In the genomic region with DNA sequence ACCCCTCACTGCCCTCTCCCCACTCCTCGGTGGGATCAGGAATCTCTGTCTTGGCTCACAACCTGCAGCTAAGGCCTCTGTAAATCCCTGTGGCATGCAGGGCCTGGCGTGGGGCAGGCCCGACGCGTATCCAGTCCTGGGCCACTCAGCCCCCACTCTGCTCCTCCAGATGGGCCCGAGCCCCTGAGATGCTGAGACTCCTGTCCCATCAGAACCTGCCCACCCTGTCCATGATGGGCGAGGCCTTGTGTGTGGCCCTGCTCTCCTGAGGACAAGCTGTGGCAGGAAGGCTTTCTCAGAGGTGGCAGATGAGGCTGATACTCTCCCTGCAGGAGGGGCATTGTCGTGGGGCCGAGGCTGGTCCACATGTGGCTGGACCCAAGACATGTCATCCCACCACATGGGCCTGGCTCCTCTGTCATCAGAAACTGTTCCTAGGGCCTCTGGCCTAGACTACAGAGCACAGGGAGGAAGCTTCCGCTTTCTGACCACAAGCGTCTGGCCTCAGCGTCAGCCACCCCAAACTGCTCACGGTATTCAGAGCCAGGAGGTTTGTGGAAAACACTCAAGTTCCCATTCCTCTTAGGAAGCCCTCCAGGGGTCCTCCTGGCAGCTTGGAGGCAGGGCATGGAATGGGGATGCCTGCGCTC, we compare ENCODE assay signal across 1 cellular context.
TF ChIP-seq lines count a peak whose summit lies in the region.

No MANE protein-coding gene starts in this region.

TF ChIP-seq in HepG2, 621 proteins besides CTCF, POLR2A, EP300 and RAD21 (continued from another document):
- TF ChIP-seq, protein P1, sequence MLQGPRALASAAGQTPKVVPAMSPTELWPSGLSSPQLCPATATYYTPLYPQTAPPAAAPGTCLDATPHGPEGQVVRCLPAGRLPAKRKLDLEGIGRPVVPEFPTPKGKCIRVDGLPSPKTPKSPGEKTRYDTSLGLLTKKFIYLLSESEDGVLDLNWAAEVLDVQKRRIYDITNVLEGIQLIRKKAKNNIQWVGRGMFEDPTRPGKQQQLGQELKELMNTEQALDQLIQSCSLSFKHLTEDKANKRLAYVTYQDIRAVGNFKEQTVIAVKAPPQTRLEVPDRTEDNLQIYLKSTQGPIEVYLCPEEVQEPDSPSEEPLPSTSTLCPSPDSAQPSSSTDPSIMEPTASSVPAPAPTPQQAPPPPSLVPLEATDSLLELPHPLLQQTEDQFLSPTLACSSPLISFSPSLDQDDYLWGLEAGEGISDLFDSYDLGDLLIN (CRISPR knock-in tag; IDR thresholded peaks at IDR 0.05; ENCODE audit: borderline replicate concordance): no peak
- TF ChIP-seq KDM6A (CRISPR knock-in tag; IDR thresholded peaks at IDR 0.05; ENCODE audit: low read depth): no peak
- TF ChIP-seq MBNL3 (CRISPR knock-in tag; conservative IDR thresholded peaks at IDR 0.05): no peak
- TF ChIP-seq ISL2 (CRISPR knock-in tag; IDR thresholded peaks at IDR 0.05): no peak
- TF ChIP-seq ZNF496 (CRISPR knock-in tag; IDR thresholded peaks at IDR 0.05; ENCODE audit: insufficient replicate concordance): no peak
- TF ChIP-seq, protein P2, sequence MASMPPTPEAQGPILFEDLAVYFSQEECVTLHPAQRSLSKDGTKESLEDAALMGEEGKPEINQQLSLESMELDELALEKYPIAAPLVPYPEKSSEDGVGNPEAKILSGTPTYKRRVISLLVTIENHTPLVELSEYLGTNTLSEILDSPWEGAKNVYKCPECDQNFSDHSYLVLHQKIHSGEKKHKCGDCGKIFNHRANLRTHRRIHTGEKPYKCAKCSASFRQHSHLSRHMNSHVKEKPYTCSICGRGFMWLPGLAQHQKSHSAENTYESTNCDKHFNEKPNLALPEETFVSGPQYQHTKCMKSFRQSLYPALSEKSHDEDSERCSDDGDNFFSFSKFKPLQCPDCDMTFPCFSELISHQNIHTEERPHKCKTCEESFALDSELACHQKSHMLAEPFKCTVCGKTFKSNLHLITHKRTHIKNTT (CRISPR knock-in tag; IDR thresholded peaks at IDR 0.05): no peak
- TF ChIP-seq TAF15 (IDR thresholded peaks at IDR 0.05; ENCODE audit: low read depth, low read length, poor library complexity, severe bottlenecking): no peak
- no peak for TF ChIP-seq ZBTB38 (CRISPR knock-in tag; IDR thresholded peaks at IDR 0.05)
- TF ChIP-seq ZNF337 (CRISPR knock-in tag; IDR thresholded peaks at IDR 0.05; ENCODE audit: borderline replicate concordance, low read depth): no peak
- no peak for TF ChIP-seq MAZ (IDR thresholded peaks at IDR 0.05; ENCODE audit: borderline replicate concordance, low read depth, low read length)
- TF ChIP-seq MAZ (CRISPR knock-in tag; IDR thresholded peaks at IDR 0.05; ENCODE audit: low read depth): no peak
- TF ChIP-seq, protein P3, sequence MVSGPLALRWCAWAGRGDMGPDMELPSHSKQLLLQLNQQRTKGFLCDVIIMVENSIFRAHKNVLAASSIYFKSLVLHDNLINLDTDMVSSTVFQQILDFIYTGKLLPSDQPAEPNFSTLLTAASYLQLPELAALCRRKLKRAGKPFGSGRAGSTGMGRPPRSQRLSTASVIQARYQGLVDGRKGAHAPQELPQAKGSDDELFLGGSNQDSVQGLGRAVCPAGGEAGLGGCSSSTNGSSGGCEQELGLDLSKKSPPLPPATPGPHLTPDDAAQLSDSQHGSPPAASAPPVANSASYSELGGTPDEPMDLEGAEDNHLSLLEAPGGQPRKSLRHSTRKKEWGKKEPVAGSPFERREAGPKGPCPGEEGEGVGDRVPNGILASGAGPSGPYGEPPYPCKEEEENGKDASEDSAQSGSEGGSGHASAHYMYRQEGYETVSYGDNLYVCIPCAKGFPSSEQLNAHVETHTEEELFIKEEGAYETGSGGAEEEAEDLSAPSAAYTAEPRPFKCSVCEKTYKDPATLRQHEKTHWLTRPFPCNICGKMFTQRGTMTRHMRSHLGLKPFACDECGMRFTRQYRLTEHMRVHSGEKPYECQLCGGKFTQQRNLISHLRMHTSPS (CRISPR knock-in tag; IDR thresholded peaks at IDR 0.05; ENCODE audit: low read depth): no peak
- TF ChIP-seq PCBP2 (optimal IDR thresholded peaks at IDR 0.05; ENCODE audit: low read depth, low read length, poor library complexity, severe bottlenecking): no peak
- no peak for TF ChIP-seq RBFOX2 (IDR thresholded peaks at IDR 0.05; ENCODE audit: low read depth, low read length)
- TF ChIP-seq ZNF790 (CRISPR knock-in tag; IDR thresholded peaks at IDR 0.05; ENCODE audit: borderline replicate concordance): no peak
- no peak for TF ChIP-seq SMARCC2 (IDR thresholded peaks at IDR 0.05)
- TF ChIP-seq, protein P4, sequence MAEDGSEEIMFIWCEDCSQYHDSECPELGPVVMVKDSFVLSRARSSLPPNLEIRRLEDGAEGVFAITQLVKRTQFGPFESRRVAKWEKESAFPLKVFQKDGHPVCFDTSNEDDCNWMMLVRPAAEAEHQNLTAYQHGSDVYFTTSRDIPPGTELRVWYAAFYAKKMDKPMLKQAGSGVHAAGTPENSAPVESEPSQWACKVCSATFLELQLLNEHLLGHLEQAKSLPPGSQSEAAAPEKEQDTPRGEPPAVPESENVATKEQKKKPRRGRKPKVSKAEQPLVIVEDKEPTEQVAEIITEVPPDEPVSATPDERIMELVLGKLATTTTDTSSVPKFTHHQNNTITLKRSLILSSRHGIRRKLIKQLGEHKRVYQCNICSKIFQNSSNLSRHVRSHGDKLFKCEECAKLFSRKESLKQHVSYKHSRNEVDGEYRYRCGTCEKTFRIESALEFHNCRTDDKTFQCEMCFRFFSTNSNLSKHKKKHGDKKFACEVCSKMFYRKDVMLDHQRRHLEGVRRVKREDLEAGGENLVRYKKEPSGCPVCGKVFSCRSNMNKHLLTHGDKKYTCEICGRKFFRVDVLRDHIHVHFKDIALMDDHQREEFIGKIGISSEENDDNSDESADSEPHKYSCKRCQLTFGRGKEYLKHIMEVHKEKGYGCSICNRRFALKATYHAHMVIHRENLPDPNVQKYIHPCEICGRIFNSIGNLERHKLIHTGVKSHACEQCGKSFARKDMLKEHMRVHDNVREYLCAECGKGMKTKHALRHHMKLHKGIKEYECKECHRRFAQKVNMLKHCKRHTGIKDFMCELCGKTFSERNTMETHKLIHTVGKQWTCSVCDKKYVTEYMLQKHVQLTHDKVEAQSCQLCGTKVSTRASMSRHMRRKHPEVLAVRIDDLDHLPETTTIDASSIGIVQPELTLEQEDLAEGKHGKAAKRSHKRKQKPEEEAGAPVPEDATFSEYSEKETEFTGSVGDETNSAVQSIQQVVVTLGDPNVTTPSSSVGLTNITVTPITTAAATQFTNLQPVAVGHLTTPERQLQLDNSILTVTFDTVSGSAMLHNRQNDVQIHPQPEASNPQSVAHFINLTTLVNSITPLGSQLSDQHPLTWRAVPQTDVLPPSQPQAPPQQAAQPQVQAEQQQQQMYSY (CRISPR knock-in tag; IDR thresholded peaks at IDR 0.05): no peak
